In genomic region chr19:43365677-43366076, GRCh38 we compare ENCODE assay signal across 5 cellular contexts. TPM values are rescaled to one million over a fixed set of nuclear protein-coding genes. Genes with fewer than 3 reads are reported as not detected.
"Had no signal": no experiment of that assay in that cellular context is flagged by ENCODE, and none has a peak within 500 bp of the region (broad histone marks: within the 10 kb centered on the region; RNA-seq: fewer than 3 reads in every experiment).

No MANE protein-coding gene starts in this region.

RNA-seq across cellular contexts. Expression of gene CD177, which starts 12.2 kb away (rescaled TPM):
- total RNA-seq: HepG2, HT1080, IMR-90, K562 had no signal
- polyA plus RNA-seq: HepG2, IgD-negative memory B cell, K562 had no signal

RNA-seq across cellular contexts. Expression of gene TEX101, which starts 49.0 kb away (rescaled TPM):
- total RNA-seq: HepG2, HT1080, IMR-90, K562 had no signal
- polyA plus RNA-seq: HepG2, IgD-negative memory B cell, IMR-90 had no signal
